Comparison of ENCODE assay signal across 1 cellular context in the genomic region with DNA sequence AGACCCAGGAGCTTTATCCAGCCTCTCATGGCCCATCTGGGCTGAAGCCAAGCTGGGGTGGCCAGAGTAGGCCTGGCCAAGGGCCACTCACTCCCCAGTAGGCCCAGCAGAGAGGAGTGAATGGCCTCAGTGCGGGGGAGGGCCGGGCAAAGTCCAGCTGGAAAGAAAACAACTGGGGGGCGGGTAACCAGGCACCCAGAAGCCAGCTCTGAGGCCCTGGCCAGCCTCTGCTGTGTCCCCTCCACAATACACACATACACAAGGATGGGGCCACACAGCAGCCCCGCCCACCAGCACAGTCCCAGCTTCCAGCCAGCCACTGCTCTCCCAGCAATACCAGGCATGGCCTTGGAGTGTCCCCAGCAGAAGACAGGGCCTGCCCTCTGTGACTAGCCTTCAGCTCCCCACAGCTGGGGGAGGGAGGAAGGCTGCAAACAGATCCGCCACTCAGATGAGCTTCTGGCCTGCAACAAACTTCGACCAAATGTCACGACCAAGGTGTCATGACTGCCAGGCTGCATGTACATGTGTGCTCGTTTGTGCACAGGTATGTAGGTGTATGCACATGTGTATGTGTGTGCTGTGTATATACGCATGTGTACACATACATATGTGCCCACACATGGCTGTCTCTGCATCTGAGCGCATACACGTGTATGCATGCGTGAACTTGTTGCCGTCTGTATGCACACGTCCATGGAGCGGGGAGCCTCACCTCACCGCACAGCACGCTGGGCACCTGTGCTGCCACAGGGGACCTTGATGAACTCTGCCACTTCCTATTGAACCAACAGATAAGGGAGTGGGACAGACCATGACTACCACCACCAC.
A peak's percentile ranks its signal among the peaks of the same experiment; 100 is the strongest.
TF ChIP-seq lines count a peak whose summit lies in the region.

No MANE protein-coding gene starts in this region.

TF ChIP-seq in HepG2, 621 proteins besides CTCF, POLR2A, EP300 and RAD21 (continued from another document and continues in another):
- TF ChIP-seq ZMAT5 (CRISPR knock-in tag; IDR thresholded peaks at IDR 0.05; ENCODE audit: borderline replicate concordance, low read depth) (no peak; the same call in 1 of the 2 replicates), ZNF569 (CRISPR knock-in tag; IDR thresholded peaks at IDR 0.05; ENCODE audit: borderline replicate concordance) (no peak), RFX3 (CRISPR knock-in tag; IDR thresholded peaks at IDR 0.05) (no peak; the same call in 1 of the 2 replicates), ZNF24 (IDR thresholded peaks at IDR 0.05) (peak; percentile 8; the same call in 1 of the 2 replicates), DPF2 (CRISPR knock-in tag; IDR thresholded peaks at IDR 0.05; ENCODE audit: borderline replicate concordance, low read depth) (peak; percentile 94), ZNF44 (CRISPR knock-in tag; IDR thresholded peaks at IDR 0.05) (0 out of 2 replicates have a peak, but pooled peaks have one; percentile 93), RBFOX2 (IDR thresholded peaks at IDR 0.05; ENCODE audit: low read depth, low read length) (peak; percentile 66; the same call in 1 of the 2 replicates), HNF4G (IDR thresholded peaks at IDR 0.05; ENCODE audit: borderline replicate concordance, low read depth, low read length) (peak; percentile 100), HNF4G (CRISPR knock-in tag; IDR thresholded peaks at IDR 0.05; ENCODE audit: borderline replicate concordance, low read depth) (peak; percentile 100), ZSCAN22 (CRISPR knock-in tag; IDR thresholded peaks at IDR 0.05) (peak; percentile 86; the same call in 1 of the 2 replicates), ZNF343 (CRISPR knock-in tag; IDR thresholded peaks at IDR 0.05) (peak; percentile 99), KLF9 (CRISPR knock-in tag; IDR thresholded peaks at IDR 0.05; ENCODE audit: low read depth) (peak; percentile 99), SNAPC2 (CRISPR knock-in tag; IDR thresholded peaks at IDR 0.05) (peak; percentile 94; the same call in 1 of the 2 replicates), ZNF816 (CRISPR knock-in tag; IDR thresholded peaks at IDR 0.05; ENCODE audit: borderline replicate concordance) (peak; percentile 98), EED (CRISPR knock-in tag; IDR thresholded peaks at IDR 0.05) (peak; percentile 91; the same call in 1 of the 2 replicates), ZNF251 (CRISPR knock-in tag; IDR thresholded peaks at IDR 0.05) (peak; percentile 95; the same call in 1 of the 2 replicates), MTA3 (CRISPR knock-in tag; IDR thresholded peaks at IDR 0.05) (no peak), HDAC1 (CRISPR knock-in tag; IDR thresholded peaks at IDR 0.05) (peak; percentile 100), ZNF589 (CRISPR knock-in tag; conservative IDR thresholded peaks at IDR 0.05) (peak; percentile 99), HNRNPL (IDR thresholded peaks at IDR 0.05; ENCODE audit: low read depth, low read length) (peak; percentile 99), ZNF207 (IDR thresholded peaks at IDR 0.05; ENCODE audit: borderline replicate concordance) (0 out of 2 replicates have a peak, but pooled peaks have one; percentile 29), ARID2 (CRISPR knock-in tag; IDR thresholded peaks at IDR 0.05; ENCODE audit: borderline replicate concordance) (peak; percentile 95), ZNF547 (CRISPR knock-in tag; IDR thresholded peaks at IDR 0.05) (peak; percentile 80), NFRKB (IDR thresholded peaks at IDR 0.05) (no peak), ZNF891 (CRISPR knock-in tag; IDR thresholded peaks at IDR 0.05) (peak; percentile 32; the same call in 1 of the 2 replicates), ZNF224 (CRISPR knock-in tag; IDR thresholded peaks at IDR 0.05) (0 out of 2 replicates have a peak, but pooled peaks have one; percentile 3), JUNB (CRISPR knock-in tag; IDR thresholded peaks at IDR 0.05; ENCODE audit: borderline replicate concordance) (peak; percentile 77; the same call in 1 of the 2 replicates), TFDP1 (CRISPR knock-in tag; IDR thresholded peaks at IDR 0.05; ENCODE audit: borderline replicate concordance) (peak; percentile 69), IRF9 (CRISPR knock-in tag; IDR thresholded peaks at IDR 0.05; ENCODE audit: borderline replicate concordance) (peak; percentile 93), ZNF317 (CRISPR knock-in tag; IDR thresholded peaks at IDR 0.05) (peak; percentile 95), ZNF788 (CRISPR knock-in tag; IDR thresholded peaks at IDR 0.05; ENCODE audit: borderline replicate concordance) (peak; percentile 100), GPN1 (CRISPR knock-in tag; IDR thresholded peaks at IDR 0.05; ENCODE audit: borderline replicate concordance) (peak; percentile 63; the same call in 1 of the 2 replicates), ONECUT2 (CRISPR knock-in tag; IDR thresholded peaks at IDR 0.05) (no peak), HCFC1 (IDR thresholded peaks at IDR 0.05; ENCODE audit: low read depth, low read length) (peak; percentile 4; the same call in 1 of the 2 replicates), REL (CRISPR knock-in tag; conservative IDR thresholded peaks at IDR 0.05) (peak; percentile 94), GZF1 (CRISPR knock-in tag; IDR thresholded peaks at IDR 0.05) (peak; percentile 81; the same call in 1 of the 2 replicates), ZNF83 (CRISPR knock-in tag; IDR thresholded peaks at IDR 0.05; ENCODE audit: borderline replicate concordance) (peak; percentile 30; the same call in 1 of the 2 replicates), MIER3 (CRISPR knock-in tag; IDR thresholded peaks at IDR 0.05; ENCODE audit: borderline replicate concordance) (peak; percentile 97), NR1H2 (CRISPR knock-in tag; IDR thresholded peaks at IDR 0.05; ENCODE audit: borderline replicate concordance, low read depth) (peak; percentile 56; the same call in 1 of the 2 replicates), ZSCAN25 (CRISPR knock-in tag; IDR thresholded peaks at IDR 0.05) (peak; percentile 85; the same call in 1 of the 2 replicates), RFX5 (IDR thresholded peaks at IDR 0.05; ENCODE audit: low read depth, low read length) (0 out of 2 replicates have a peak, but pooled peaks have one; percentile 21), SP4 (CRISPR knock-in tag; IDR thresholded peaks at IDR 0.05) (peak; percentile 94), POLR2AphosphoS5 (IDR thresholded peaks at IDR 0.05; ENCODE audit: low read depth, low read length) (peak; percentile 62), E2F2 (CRISPR knock-in tag; IDR thresholded peaks at IDR 0.05; ENCODE audit: borderline replicate concordance) (no peak; the same call in 1 of the 2 replicates), ZNF296 (CRISPR knock-in tag; conservative IDR thresholded peaks at IDR 0.05) (peak; percentile 89; the same call in 1 of the 2 replicates), ZNF10 (CRISPR knock-in tag; IDR thresholded peaks at IDR 0.05; ENCODE audit: borderline replicate concordance, low read depth) (0 out of 2 replicates have a peak, but pooled peaks have one; percentile 62), FOSL1 (CRISPR knock-in tag; IDR thresholded peaks at IDR 0.05; ENCODE audit: borderline replicate concordance) (peak; percentile 65; the same call in 1 of the 2 replicates), DNMT1 (CRISPR knock-in tag; IDR thresholded peaks at IDR 0.05) (peak; percentile 95), PRDM4 (CRISPR knock-in tag; IDR thresholded peaks at IDR 0.05; ENCODE audit: borderline replicate concordance) (no peak), ZMAT3 (CRISPR knock-in tag; conservative IDR thresholded peaks at IDR 0.05) (no peak), IRF2 (CRISPR knock-in tag; IDR thresholded peaks at IDR 0.05) (peak; percentile 94), CBX1 (IDR thresholded peaks at IDR 0.05; ENCODE audit: low read depth) (peak; percentile 71), ATF7-NPFF (CRISPR knock-in tag; IDR thresholded peaks at IDR 0.05; ENCODE audit: low read depth) (peak; percentile 94), U2AF2 (IDR thresholded peaks at IDR 0.05; ENCODE audit: low read depth, low read length) (no peak), NFYB (CRISPR knock-in tag; IDR thresholded peaks at IDR 0.05) (peak; percentile 65)
- TF ChIP-seq, protein P1, sequence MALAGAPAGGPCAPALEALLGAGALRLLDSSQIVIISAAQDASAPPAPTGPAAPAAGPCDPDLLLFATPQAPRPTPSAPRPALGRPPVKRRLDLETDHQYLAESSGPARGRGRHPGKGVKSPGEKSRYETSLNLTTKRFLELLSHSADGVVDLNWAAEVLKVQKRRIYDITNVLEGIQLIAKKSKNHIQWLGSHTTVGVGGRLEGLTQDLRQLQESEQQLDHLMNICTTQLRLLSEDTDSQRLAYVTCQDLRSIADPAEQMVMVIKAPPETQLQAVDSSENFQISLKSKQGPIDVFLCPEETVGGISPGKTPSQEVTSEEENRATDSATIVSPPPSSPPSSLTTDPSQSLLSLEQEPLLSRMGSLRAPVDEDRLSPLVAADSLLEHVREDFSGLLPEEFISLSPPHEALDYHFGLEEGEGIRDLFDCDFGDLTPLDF (CRISPR knock-in tag; IDR thresholded peaks at IDR 0.05) = no peak
- TF ChIP-seq, protein P2, sequence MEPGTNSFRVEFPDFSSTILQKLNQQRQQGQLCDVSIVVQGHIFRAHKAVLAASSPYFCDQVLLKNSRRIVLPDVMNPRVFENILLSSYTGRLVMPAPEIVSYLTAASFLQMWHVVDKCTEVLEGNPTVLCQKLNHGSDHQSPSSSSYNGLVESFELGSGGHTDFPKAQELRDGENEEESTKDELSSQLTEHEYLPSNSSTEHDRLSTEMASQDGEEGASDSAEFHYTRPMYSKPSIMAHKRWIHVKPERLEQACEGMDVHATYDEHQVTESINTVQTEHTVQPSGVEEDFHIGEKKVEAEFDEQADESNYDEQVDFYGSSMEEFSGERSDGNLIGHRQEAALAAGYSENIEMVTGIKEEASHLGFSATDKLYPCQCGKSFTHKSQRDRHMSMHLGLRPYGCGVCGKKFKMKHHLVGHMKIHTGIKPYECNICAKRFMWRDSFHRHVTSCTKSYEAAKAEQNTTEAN (CRISPR knock-in tag; conservative IDR thresholded peaks at IDR 0.05) = peak; percentile 97
- TF ChIP-seq, protein P3, sequence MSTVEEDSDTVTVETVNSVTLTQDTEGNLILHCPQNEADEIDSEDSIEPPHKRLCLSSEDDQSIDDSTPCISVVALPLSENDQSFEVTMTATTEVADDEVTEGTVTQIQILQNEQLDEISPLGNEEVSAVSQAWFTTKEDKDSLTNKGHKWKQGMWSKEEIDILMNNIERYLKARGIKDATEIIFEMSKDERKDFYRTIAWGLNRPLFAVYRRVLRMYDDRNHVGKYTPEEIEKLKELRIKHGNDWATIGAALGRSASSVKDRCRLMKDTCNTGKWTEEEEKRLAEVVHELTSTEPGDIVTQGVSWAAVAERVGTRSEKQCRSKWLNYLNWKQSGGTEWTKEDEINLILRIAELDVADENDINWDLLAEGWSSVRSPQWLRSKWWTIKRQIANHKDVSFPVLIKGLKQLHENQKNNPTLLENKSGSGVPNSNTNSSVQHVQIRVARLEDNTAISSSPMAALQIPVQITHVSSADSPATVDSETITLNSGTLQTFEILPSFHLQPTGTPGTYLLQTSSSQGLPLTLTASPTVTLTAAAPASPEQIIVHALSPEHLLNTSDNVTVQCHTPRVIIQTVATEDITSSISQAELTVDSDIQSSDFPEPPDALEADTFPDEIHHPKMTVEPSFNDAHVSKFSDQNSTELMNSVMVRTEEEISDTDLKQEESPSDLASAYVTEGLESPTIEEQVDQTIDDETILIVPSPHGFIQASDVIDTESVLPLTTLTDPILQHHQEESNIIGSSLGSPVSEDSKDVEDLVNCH (CRISPR knock-in tag; IDR thresholded peaks at IDR 0.05) = peak; percentile 87; the same call in 1 of the 2 replicates
